In the genomic region with DNA sequence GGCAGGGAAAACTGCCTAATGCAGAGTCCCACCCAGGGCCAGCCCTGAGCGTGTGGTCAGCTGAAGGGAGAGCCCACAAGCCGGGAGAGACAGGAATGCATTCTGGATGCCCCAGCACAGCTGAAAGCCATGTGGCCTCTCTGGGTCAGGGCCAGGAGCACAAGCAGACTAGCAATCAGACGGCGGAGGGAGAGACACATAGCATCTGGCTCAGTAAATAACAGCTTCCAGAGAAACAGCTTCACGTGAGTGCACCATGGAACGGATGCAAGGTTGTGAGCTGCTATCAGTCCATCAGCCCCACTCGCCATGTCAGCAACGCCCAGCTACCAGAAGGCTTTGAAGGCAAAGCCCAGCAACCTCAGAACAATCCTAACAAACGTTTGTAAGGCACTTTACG, we compare ENCODE assay signal across 12 cellular contexts. TPM values are rescaled to one million over a fixed set of nuclear protein-coding genes. Genes with fewer than 3 reads are reported as not detected.
DNase-seq lines count a peak whose midpoint lies in the region; ATAC-seq, FAIRE-seq and TF ChIP-seq lines count a peak whose summit lies in the region.
"Had no signal": no experiment of that assay in that cellular context is flagged by ENCODE, and none has a peak within 500 bp of the region (broad histone marks: within the 10 kb centered on the region; RNA-seq: fewer than 3 reads in every experiment).

No MANE protein-coding gene starts in this region.

- H3K4me3 ChIP-seq in HFF-Myc (replicated peaks; ENCODE audit: low read depth, low read length) (no peak overlapping the region), bronchial epithelial cell (ENCODE audit: low read depth, low read length) (no peak overlapping the region)

- TF ChIP-seq CTCF in HFF-Myc (IDR thresholded peaks at IDR 0.05; ENCODE audit: low read depth, low read length, missing control alignments) (no peak), bronchial epithelial cell (IDR thresholded peaks at IDR 0.05; ENCODE audit: insufficient read depth, low read length, severe bottlenecking) (no peak)

- FAIRE-seq in bronchial epithelial cell (lab: Jason Lieb, UNC): peak; percentile 81
- FAIRE-seq: islet of Langerhans, RCC 7860 had no signal

- no peaks in the 10 kb centered on the region for H3K27me3 ChIP-seq in bronchial epithelial cell (ENCODE audit: control insufficient read depth, insufficient read depth, low read length)

- H3K36me3 ChIP-seq in bronchial epithelial cell (ENCODE audit: control insufficient read depth, insufficient read depth, low read length): no peaks in the 10 kb centered on the region

- DNase-seq in HFF-Myc (ENCODE audit: extremely low read depth, low read depth): peak; percentile 86
- no peak for DNase-seq in bronchial epithelial cell (ENCODE audit: low read depth)
- DNase-seq in iris pigment epithelial cell (ENCODE audit: low read depth): peak; percentile 72
- peak; percentile 10 for DNase-seq in stimulated activated CD8-positive, alpha-beta memory T cell treated with anti-CD3 and anti-CD28 coated beads, Interleukin-4, amount 100 ng/mL, for 48 hours
- no peak for DNase-seq in stimulated activated CD4-positive, alpha-beta T cell treated with anti-CD3 and anti-CD28 coated beads, Interleukin-2, amount 100 ng/mL, for 24 hours
- DNase-seq: activated CD4-positive, CD25-positive, alpha-beta regulatory T cell; NCI-H1436 treated with DMSO at 0.1 percent for 48 hours had no signal

- ATAC-seq in GM21576 (IDR thresholded peaks at IDR 0.05; ENCODE audit: unreplicated experiment) (no peak), GM21717 (IDR thresholded peaks at IDR 0.05; ENCODE audit: unreplicated experiment) (no peak), GM21447 (IDR thresholded peaks at IDR 0.05; ENCODE audit: unreplicated experiment) (no peak)

RNA-seq across cellular contexts. Expression of a gene that starts 28.2 kb away (rescaled TPM):
- 63.1 and 88.5 TPM in 2 replicates for total RNA-seq in bronchial epithelial cell

RNA-seq across cellular contexts. Expression of a gene that starts 30.4 kb away (rescaled TPM):
- total RNA-seq in bronchial epithelial cell: 3.2 and 3.4 TPM in 2 replicates

Comparison
In these comparisons a context has a peak if more than half of its experiments do, and no peak if none do; other contexts are left out.
1. DNase-seq: peak in HFF-Myc (single experiment), iris pigment epithelial cell (single experiment) and stimulated activated CD8-positive, alpha-beta memory T cell treated with anti-CD3 and anti-CD28 coated beads, Interleukin-4, amount 100 ng/mL, for 48 hours (single experiment); none in bronchial epithelial cell (single experiment) and stimulated activated CD4-positive, alpha-beta T cell treated with anti-CD3 and anti-CD28 coated beads, Interleukin-2, amount 100 ng/mL, for 24 hours (0 of 2).